27 cellular contexts compared by ENCODE assay signal in the genomic region with DNA sequence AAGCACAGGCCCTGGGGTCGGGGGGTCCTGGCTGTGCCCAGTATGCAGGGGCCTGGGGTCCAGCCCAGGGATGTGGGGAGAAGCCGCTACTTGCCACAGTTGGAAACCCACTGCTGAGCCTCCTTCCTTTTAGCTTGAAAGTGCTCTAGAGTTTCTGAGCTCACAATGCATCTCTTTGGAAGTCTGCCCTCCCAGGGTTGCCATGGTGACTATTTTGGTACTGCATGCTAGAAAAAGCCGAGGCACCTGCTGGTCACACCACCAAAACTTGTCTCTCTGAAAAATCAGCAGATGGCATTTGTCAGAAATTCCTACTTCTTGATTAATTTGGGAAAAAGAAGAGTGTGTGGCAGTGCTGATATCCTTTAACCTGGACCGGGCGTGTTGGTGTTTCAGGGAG.
DNase-seq lines count a peak whose midpoint lies in the region; TF ChIP-seq lines count a peak whose summit lies in the region.
"Had no signal": no experiment of that assay in that cellular context is flagged by ENCODE, and none has a peak within 500 bp of the region (broad histone marks: within the 10 kb centered on the region; RNA-seq: fewer than 3 reads in every experiment).

No MANE protein-coding gene starts in this region.

- H3K4me3 ChIP-seq in tibial artery = no peak overlapping the region
- H3K4me3 ChIP-seq: cardiac muscle cell, mucosa of descending colon, PC-9, right lobe of liver had no signal

- H3K4me1 ChIP-seq in tibial artery = peaks cover 0 to 5% (median 2%) of the 10 kb centered on the region in 4 donors
- H3K4me1 ChIP-seq: right lobe of liver had no signal

- H3K27me3 ChIP-seq in tibial artery = no peaks in the 10 kb centered on the region
- H3K27me3 ChIP-seq: cardiac muscle cell, right lobe of liver had no signal

- no peaks in the 10 kb centered on the region for H3K36me3 ChIP-seq in tibial artery
- H3K36me3 ChIP-seq: cardiac muscle cell, right lobe of liver had no signal

- DNase-seq in DMS53 (lab: John Stamatoyannopoulos, UW) (peak; percentile 8), DMS53 treated with DMSO at 0.1 percent for 48 hours (lab: John Stamatoyannopoulos, UW; ENCODE audit: unreplicated experiment) (no peak), NCI-H1694 treated with DMSO at 0.1 percent for 48 hours (lab: John Stamatoyannopoulos, UW) (peak; percentile 57), cerebellar cortex (ENCODE audit: low spot score) (peak; percentile 96), occipital lobe (lab: John Stamatoyannopoulos, UW) (peak; percentile 53), medulla oblongata (ENCODE audit: extremely low spot score) (no peak), LoVo (ENCODE audit: low spot score) (no peak), tibial artery (no peak)
- DNase-seq: 8988T; activated CD4-positive, alpha-beta T cell treated with anti-CD3 and anti-CD28 coated beads for 36 hours; activated CD8-positive, alpha-beta T cell treated with anti-CD3 and anti-CD28 coated beads, Interleukin-2, amount 10 ng/mL, durations not matched to agents 7 days and 5 days; activated effector memory CD4-positive, alpha-beta T cell treated with Interleukin-2 at 50 U/mL for 16 hours; aorta; dermis blood vessel endothelial cell; EL; GOT3; HFFc6; KBM-7; MM.1S; mucosa of descending colon; NCI-H146; NCI-H446 treated with DMSO at 0.1 percent for 48 hours; PC-9; right lobe of liver; SHP77; stimulated activated CD4-positive, alpha-beta T cell treated with anti-CD3 and anti-CD28 coated beads, Interleukin-2, amount 100 ng/mL, for 48 hours had no signal

- H3K9me3 ChIP-seq in tibial artery = no peaks in the 10 kb centered on the region
- H3K9me3 ChIP-seq: mucosa of descending colon, right lobe of liver had no signal

- H3K27ac ChIP-seq in tibial artery = no peak overlapping the region
- H3K27ac ChIP-seq: cardiac muscle cell, PC-9, right lobe of liver had no signal

- intact Hi-C loops in tibial artery (cut with DNase I; ENCODE audit: low total_unique reads) = no loop called here

- TF ChIP-seq CTCF in tibial artery (IDR thresholded peaks at IDR 0.05) = no peak

Comparison
In these comparisons a context has a peak if more than half of its experiments do, and no peak if none do; other contexts are left out.
1. DNase-seq: peak in DMS53 (single experiment), NCI-H1694 treated with DMSO at 0.1 percent for 48 hours (single experiment), cerebellar cortex (single experiment) and occipital lobe (single experiment); none in DMS53 treated with DMSO at 0.1 percent for 48 hours (single experiment), medulla oblongata (single experiment), LoVo (single experiment) and tibial artery (0 of 2).